In the genomic region with DNA sequence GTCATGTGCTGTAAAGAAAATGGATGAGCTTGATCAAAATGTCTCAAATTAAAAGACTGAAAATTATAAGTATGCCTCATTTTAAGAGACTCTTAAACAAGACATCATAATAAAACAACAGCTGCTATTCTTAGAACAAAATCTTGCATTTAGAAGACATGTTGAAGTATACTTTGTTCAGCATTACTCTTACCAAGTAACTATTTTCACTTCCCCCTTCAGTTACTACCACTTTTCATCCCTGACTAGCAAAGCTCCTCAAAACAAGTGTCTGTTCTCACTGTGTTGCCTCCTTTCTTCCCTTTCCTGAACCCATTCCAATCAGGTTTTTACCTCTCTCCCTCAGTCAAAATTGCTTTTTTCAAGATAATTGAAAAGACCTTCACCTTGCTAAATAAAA, we compare ENCODE assay signal across 12 cellular contexts. TPM values are rescaled to one million over a fixed set of nuclear protein-coding genes. Genes with fewer than 3 reads are reported as not detected.
A peak's percentile ranks its signal among the peaks of the same experiment; 100 is the strongest.
DNase-seq lines count a peak whose midpoint lies in the region; ATAC-seq and TF ChIP-seq lines count a peak whose summit lies in the region.
"Had no signal": no experiment of that assay in that cellular context is flagged by ENCODE, and none has a peak within 500 bp of the region (broad histone marks: within the 10 kb centered on the region; RNA-seq: fewer than 3 reads in every experiment).

No MANE protein-coding gene starts in this region.

- no peaks in the 10 kb centered on the region for H3K36me3 ChIP-seq in Caco-2 (ENCODE audit: control insufficient read depth, insufficient read depth, low read length)
- H3K36me3 ChIP-seq: ovary had no signal

- no peak overlapping the region for H3K4me3 ChIP-seq in Caco-2 (ENCODE audit: low read depth, low read length)
- H3K4me3 ChIP-seq: ovary had no signal

- no peak overlapping the region for H3K27ac Mint-ChIP-seq in Caco-2 (ENCODE audit: unreplicated experiment)

- H3K36me3 Mint-ChIP-seq in Caco-2 (ENCODE audit: insufficient read depth, unreplicated experiment) = no peaks in the 10 kb centered on the region

- ATAC-seq in GM19452 (IDR thresholded peaks at IDR 0.05; ENCODE audit: unreplicated experiment) (peak; percentile 63), HG02840 (IDR thresholded peaks at IDR 0.05; ENCODE audit: low FRiP score, unreplicated experiment) (peak; percentile 77), HG03469 (IDR thresholded peaks at IDR 0.05; ENCODE audit: unreplicated experiment) (peak; percentile 93), SK-N-SH treated with all-trans-retinoic acid at 6 μM for 48 hours (no peak), left lobe of liver (no peak)

- H3K4me3 Mint-ChIP-seq in Caco-2 (ENCODE audit: unreplicated experiment) = no peak overlapping the region

- H3K27me3 ChIP-seq in Caco-2 (replicated peaks; ENCODE audit: control insufficient read depth, insufficient read depth, low read length) = no peaks in the 10 kb centered on the region
- H3K27me3 ChIP-seq: ovary had no signal

- POLR2A ChIA-PET in Caco-2 (lab: Charles Lee) = no interaction called here

- TF ChIP-seq CTCF in GM13977 (IDR thresholded peaks at IDR 0.05; ENCODE audit: extremely low read depth, insufficient read depth, missing control alignments) = no peak
- no peak for TF ChIP-seq CTCF in Caco-2 (IDR thresholded peaks at IDR 0.05; ENCODE audit: insufficient read depth in 1 of 2, low read depth in 1 of 2, low read length in 1 of 2, severe bottlenecking in 1 of 2, unreplicated experiment in 1 of 2)

- H3K27me3 Mint-ChIP-seq in Caco-2 (ENCODE audit: insufficient read depth, unreplicated experiment) = no peaks in the 10 kb centered on the region

- in situ Hi-C loops in GM13977 (cut with MboI; ENCODE audit: low pct_unique_long_range_greater_than_20kb, low sequenced_read_pairs, unreplicated experiment) = no loop called here

- CTCF ChIA-PET in Caco-2 (lab: Charles Lee) = no interaction called here

- intact Hi-C loops in Caco-2 (cut with micrococcal nuclease; ENCODE audit: unreplicated experiment) = no loop called here

- BruUV-seq in Caco-2 (replicated peaks; lab: Mats Ljungman, UMichigan) = no TSS peak

- no peaks in the 10 kb centered on the region for H3K4me1 ChIP-seq in Caco-2

- H3K4me1 Mint-ChIP-seq in Caco-2 (ENCODE audit: low read depth, unreplicated experiment) = no peaks in the 10 kb centered on the region

- H3K9me3 Mint-ChIP-seq in Caco-2 (ENCODE audit: unreplicated experiment) = no peaks in the 10 kb centered on the region

- peak; percentile 28 for DNase-seq in GM13977 (ENCODE audit: low spot score)
- no peak for DNase-seq in Caco-2
- DNase-seq in NOMO-1 (lab: John Stamatoyannopoulos, UW; ENCODE audit: unreplicated experiment in 2 of 2) = no peak
- DNase-seq in left lobe of liver (ENCODE audit: low spot score) = no peak
- DNase-seq: H7; KG1; ovary; stimulated activated CD4-positive, alpha-beta T cell treated with anti-CD3 and anti-CD28 coated beads, Interleukin-1b, Interleukin-23, amount 100 ng/mL, for 48 hours had no signal

- H3K9me3 ChIP-seq in Caco-2 = no peaks in the 10 kb centered on the region
- H3K9me3 ChIP-seq: ovary had no signal

TF ChIP-seq in SK-N-SH treated with all-trans-retinoic acid at 6 μM for 48 hours, 23 proteins besides CTCF, POLR2A, EP300 and RAD21:
- TF ChIP-seq ARNTL (CRISPR knock-in tag; IDR thresholded peaks at IDR 0.05; ENCODE audit: borderline replicate concordance, low read depth) = no peak
- TF ChIP-seq GLIS3 (CRISPR knock-in tag; IDR thresholded peaks at IDR 0.05) = no peak
- no peak for TF ChIP-seq ISL1 (CRISPR knock-in tag; IDR thresholded peaks at IDR 0.05)
- TF ChIP-seq OSR1 (CRISPR knock-in tag; IDR thresholded peaks at IDR 0.05) = no peak
- TF ChIP-seq RARB (CRISPR knock-in tag; IDR thresholded peaks at IDR 0.05) = no peak
- no peak for TF ChIP-seq ZNF565 (CRISPR knock-in tag; conservative IDR thresholded peaks at IDR 0.05; ENCODE audit: low read depth)
- TF ChIP-seq BACH2 (CRISPR knock-in tag; IDR thresholded peaks at IDR 0.05; ENCODE audit: borderline replicate concordance) = no peak
- TF ChIP-seq, protein P1, sequence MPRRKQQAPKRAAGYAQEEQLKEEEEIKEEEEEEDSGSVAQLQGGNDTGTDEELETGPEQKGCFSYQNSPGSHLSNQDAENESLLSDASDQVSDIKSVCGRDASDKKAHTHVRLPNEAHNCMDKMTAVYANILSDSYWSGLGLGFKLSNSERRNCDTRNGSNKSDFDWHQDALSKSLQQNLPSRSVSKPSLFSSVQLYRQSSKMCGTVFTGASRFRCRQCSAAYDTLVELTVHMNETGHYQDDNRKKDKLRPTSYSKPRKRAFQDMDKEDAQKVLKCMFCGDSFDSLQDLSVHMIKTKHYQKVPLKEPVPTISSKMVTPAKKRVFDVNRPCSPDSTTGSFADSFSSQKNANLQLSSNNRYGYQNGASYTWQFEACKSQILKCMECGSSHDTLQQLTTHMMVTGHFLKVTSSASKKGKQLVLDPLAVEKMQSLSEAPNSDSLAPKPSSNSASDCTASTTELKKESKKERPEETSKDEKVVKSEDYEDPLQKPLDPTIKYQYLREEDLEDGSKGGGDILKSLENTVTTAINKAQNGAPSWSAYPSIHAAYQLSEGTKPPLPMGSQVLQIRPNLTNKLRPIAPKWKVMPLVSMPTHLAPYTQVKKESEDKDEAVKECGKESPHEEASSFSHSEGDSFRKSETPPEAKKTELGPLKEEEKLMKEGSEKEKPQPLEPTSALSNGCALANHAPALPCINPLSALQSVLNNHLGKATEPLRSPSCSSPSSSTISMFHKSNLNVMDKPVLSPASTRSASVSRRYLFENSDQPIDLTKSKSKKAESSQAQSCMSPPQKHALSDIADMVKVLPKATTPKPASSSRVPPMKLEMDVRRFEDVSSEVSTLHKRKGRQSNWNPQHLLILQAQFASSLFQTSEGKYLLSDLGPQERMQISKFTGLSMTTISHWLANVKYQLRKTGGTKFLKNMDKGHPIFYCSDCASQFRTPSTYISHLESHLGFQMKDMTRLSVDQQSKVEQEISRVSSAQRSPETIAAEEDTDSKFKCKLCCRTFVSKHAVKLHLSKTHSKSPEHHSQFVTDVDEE (CRISPR knock-in tag; IDR thresholded peaks at IDR 0.05) = no peak
- TF ChIP-seq ZFP30 (CRISPR knock-in tag; IDR thresholded peaks at IDR 0.05) = no peak
- no peak for TF ChIP-seq SNAI2 (CRISPR knock-in tag; IDR thresholded peaks at IDR 0.05)
- no peak for TF ChIP-seq ZNF70 (CRISPR knock-in tag; IDR thresholded peaks at IDR 0.05)
TF ChIP-seq in SK-N-SH treated with all-trans-retinoic acid at 6 μM for 48 hours: peak in this region for 0.

RNA-seq across cellular contexts. Expression of a gene that starts 31.6 kb away (rescaled TPM):
- 4.6 and 5.6 TPM in 2 replicates for total RNA-seq in Caco-2 (2022)
- 0.75 TPM for total RNA-seq in left lobe of liver

Comparison
In these comparisons a context has a peak if more than half of its experiments do, and no peak if none do; other contexts are left out.
1. ATAC-seq: peak in GM19452 (single experiment), HG02840 (single experiment) and HG03469 (single experiment); none in SK-N-SH treated with all-trans-retinoic acid at 6 μM for 48 hours (single experiment) and left lobe of liver (single experiment).